1 cellular context compared by ENCODE assay signal in the genomic region with DNA sequence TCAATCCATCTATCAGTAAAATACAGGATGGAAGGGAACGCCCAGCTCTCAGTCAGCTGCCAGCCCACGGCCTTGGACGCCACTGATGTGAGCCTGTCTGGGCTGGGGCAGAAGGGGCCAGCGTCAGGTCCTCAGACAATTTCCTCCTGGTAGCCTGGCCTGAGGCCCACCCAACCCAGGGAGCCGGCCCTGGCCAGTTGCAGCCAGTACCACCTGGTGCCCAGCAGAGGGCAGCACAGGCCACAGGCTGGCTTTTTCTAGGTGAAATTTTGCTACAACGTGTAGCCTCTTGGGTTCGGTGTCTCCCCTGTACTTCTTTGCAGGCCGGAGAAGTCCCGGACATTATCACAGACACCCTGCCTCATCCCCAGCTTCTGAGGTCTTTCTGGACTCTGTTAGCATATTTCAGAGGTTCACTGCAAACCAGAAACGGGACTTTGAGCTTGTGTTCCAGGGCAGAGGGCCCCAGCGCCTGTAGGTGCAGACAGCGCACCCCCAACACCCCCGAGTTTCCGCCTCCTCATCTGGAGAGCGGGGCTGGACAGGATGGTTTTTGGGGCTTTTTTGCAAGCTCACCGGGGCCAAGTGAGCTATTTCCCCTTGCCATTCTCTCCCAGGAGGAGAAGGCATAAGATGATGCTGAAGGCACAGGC.
TF ChIP-seq lines count a peak whose summit lies in the region.

No MANE protein-coding gene starts in this region.

TF ChIP-seq in GM12878, 131 proteins besides CTCF, POLR2A, EP300 and RAD21:
- TF ChIP-seq, protein P1, sequence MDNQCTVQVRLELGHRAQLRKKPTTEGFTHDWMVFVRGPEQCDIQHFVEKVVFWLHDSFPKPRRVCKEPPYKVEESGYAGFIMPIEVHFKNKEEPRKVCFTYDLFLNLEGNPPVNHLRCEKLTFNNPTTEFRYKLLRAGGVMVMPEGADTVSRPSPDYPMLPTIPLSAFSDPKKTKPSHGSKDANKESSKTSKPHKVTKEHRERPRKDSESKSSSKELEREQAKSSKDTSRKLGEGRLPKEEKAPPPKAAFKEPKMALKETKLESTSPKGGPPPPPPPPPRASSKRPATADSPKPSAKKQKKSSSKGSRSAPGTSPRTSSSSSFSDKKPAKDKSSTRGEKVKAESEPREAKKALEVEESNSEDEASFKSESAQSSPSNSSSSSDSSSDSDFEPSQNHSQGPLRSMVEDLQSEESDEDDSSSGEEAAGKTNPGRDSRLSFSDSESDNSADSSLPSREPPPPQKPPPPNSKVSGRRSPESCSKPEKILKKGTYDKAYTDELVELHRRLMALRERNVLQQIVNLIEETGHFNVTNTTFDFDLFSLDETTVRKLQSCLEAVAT (IDR thresholded peaks at IDR 0.05) = no peak
- TF ChIP-seq TCF12 (IDR thresholded peaks at IDR 0.05; ENCODE audit: low read depth, low read length) = 0 out of 2 replicates have a peak, but pooled peaks have one; percentile 50
- peak; percentile 64; the same call in 1 of the 2 replicates for TF ChIP-seq YY1 (IDR thresholded peaks at IDR 0.05; ENCODE audit: low read depth, low read length)
- TF ChIP-seq SMC3 (IDR thresholded peaks at IDR 0.05; ENCODE audit: borderline replicate concordance, low read length) = peak; percentile 73; the same call in 1 of the 2 replicates
- 0 out of 2 replicates have a peak, but pooled peaks have one; percentile 33 for TF ChIP-seq TCF3 (IDR thresholded peaks at IDR 0.05; ENCODE audit: borderline replicate concordance, insufficient read depth, low read depth, low read length)
TF ChIP-seq in GM12878: peak in this region for 4.
